ENCODE assay signal across 9 cellular contexts in genomic region chr20:22248052-22248667, GRCh38.
DNase-seq lines count a peak whose midpoint lies in the region; ATAC-seq and TF ChIP-seq lines count a peak whose summit lies in the region.
"Had no signal": no experiment of that assay in that cellular context is flagged by ENCODE, and none has a peak within 500 bp of the region (broad histone marks: within the 10 kb centered on the region; RNA-seq: fewer than 3 reads in every experiment).

No MANE protein-coding gene starts in this region.

- ATAC-seq in heart right ventricle, result no peak
- ATAC-seq in activated CD4-positive, CD25-positive, alpha-beta regulatory T cell treated with anti-CD3 and anti-CD28 coated beads, Interleukin-2, amount 50 U/mL, for 24 hours, result no peak
- no peak for ATAC-seq in esophagus mucosa
- ATAC-seq in HG03095 (IDR thresholded peaks at IDR 0.05; ENCODE audit: unreplicated experiment), result no peak

- no peak overlapping the region for H3K4me3 ChIP-seq in heart right ventricle
- H3K4me3 ChIP-seq in right atrium auricular region, result no peak overlapping the region
- no peak overlapping the region for H3K4me3 ChIP-seq in PC-9
- no peak overlapping the region for H3K4me3 ChIP-seq in foreskin fibroblast (ENCODE audit: low read depth in 1 of 2, low read length in 2 of 2)
- H3K4me3 ChIP-seq: SJSA1 had no signal

- no peaks in the 10 kb centered on the region for H3K36me3 ChIP-seq in heart right ventricle
- H3K36me3 ChIP-seq in right atrium auricular region, result no peaks in the 10 kb centered on the region
- no peaks in the 10 kb centered on the region for H3K36me3 ChIP-seq in PC-9 (ENCODE audit: low read depth)
- H3K36me3 ChIP-seq: SJSA1 had no signal

- TF ChIP-seq CTCF in heart right ventricle (IDR thresholded peaks at IDR 0.05) (peak in 7 of 9 donors; percentile 45 to 66 (median 54)), right atrium auricular region (IDR thresholded peaks at IDR 0.05) (peak in 1 of 2 donors; percentile 55), PC-9 (conservative IDR thresholded peaks at IDR 0.05) (peak; percentile 56; the same call in 1 of the 2 replicates), foreskin fibroblast (IDR thresholded peaks at IDR 0.05; ENCODE audit: low read depth, low read length) (peak; percentile 5)

- peaks cover 0 to 31% (median 12%) of the 10 kb centered on the region in 7 donors for H3K27me3 ChIP-seq in heart right ventricle
- no peaks in the 10 kb centered on the region for H3K27me3 ChIP-seq in right atrium auricular region
- H3K27me3 ChIP-seq in PC-9 (ENCODE audit: insufficient read depth, low read depth), result peaks cover 52% of the 10 kb centered on the region
- H3K27me3 ChIP-seq: SJSA1 had no signal

- peaks cover 4% of the 10 kb centered on the region; the same call in 1 of the 2 replicates for H4K20me1 ChIP-seq in PC-9 (ENCODE audit: insufficient read depth)

- no peaks in the 10 kb centered on the region for H3F3A ChIP-seq in PC-9 (ENCODE audit: insufficient read depth, low read depth)

- H3K4me1 ChIP-seq in heart right ventricle, result no peaks in the 10 kb centered on the region
- no peaks in the 10 kb centered on the region for H3K4me1 ChIP-seq in right atrium auricular region
- no peaks in the 10 kb centered on the region for H3K4me1 ChIP-seq in PC-9 (replicated peaks; ENCODE audit: insufficient read depth)
- H3K4me1 ChIP-seq: SJSA1 had no signal

- intact Hi-C loops in heart right ventricle (cut with DNase I), result loop anchor here in 4 of 10 donors (5.0 to 10.0 kb wide), 4 partner anchors 441 to 533 kb away; no protein-coding TSS in a partner anchor
- intact Hi-C loops in PC-9 (cut with micrococcal nuclease; ENCODE audit: unreplicated experiment), result no loop called here

- H3K9me3 ChIP-seq in heart right ventricle (no peaks in the 10 kb centered on the region), right atrium auricular region (no peaks in the 10 kb centered on the region), PC-9 (ENCODE audit: insufficient read depth, low read depth) (no peaks in the 10 kb centered on the region)
- H3K9me3 ChIP-seq: SJSA1 had no signal

- H3K27ac ChIP-seq in heart right ventricle, result no peak overlapping the region
- no peak overlapping the region for H3K27ac ChIP-seq in right atrium auricular region
- H3K27ac ChIP-seq in PC-9, result no peak overlapping the region
- H3K27ac ChIP-seq: SJSA1 had no signal

- BruUV-seq in PC-9 (replicated peaks; lab: Mats Ljungman, UMichigan), result no TSS peak

- 34% methylated on average over 5 of the region's 5 CpGs for WGBS in heart right ventricle, 2 donors

- no peaks in the 10 kb centered on the region for H3K9me2 ChIP-seq in PC-9 (ENCODE audit: insufficient read depth)

- H3K79me2 ChIP-seq in PC-9 (ENCODE audit: low read depth), result no peaks in the 10 kb centered on the region

- POLR2A ChIA-PET in PC-9 (lab: Charles Lee; ENCODE audit: unreplicated experiment), result no interaction called here

- DNase-seq in heart right ventricle (no peak), right atrium auricular region (ENCODE audit: low spot score) (no peak), PC-9 (no peak), foreskin fibroblast (no peak)
- DNase-seq in stimulated activated CD4-positive, alpha-beta T cell treated with anti-CD3 and anti-CD28 coated beads, Interleukin-2, amount 100 ng/mL, for 48 hours, result no peak

- H3K4me2 ChIP-seq in PC-9, result no peak overlapping the region

- CTCF ChIA-PET in PC-9 (lab: Charles Lee), result no interaction called here

- H2AFZ ChIP-seq in PC-9, result no peak overlapping the region
